In the genomic region with DNA sequence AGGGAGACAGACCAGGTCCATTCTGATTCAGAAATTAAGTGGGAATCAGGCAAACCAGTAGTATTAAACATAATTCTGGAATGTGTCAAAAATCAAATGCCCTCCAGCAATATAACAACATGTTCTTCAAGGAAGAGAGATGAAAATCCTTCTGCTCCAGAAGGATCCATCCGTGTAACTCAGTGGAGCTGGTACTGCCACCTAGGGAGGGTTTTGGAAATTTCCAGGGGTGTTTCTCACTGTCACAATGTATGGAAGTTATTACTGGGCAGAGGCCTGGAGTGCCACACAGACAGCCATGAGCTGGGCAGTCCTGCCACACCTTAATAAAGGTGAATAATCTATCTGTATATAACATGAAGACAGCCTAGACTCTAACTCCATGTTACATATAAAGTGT, we compare ENCODE assay signal across 1 cellular context.
TF ChIP-seq lines count a peak whose summit lies in the region.

No MANE protein-coding gene starts in this region.

TF ChIP-seq in GM23338, 12 proteins besides CTCF, POLR2A, EP300 and RAD21 (continued from another document):
- TF ChIP-seq, protein P1, sequence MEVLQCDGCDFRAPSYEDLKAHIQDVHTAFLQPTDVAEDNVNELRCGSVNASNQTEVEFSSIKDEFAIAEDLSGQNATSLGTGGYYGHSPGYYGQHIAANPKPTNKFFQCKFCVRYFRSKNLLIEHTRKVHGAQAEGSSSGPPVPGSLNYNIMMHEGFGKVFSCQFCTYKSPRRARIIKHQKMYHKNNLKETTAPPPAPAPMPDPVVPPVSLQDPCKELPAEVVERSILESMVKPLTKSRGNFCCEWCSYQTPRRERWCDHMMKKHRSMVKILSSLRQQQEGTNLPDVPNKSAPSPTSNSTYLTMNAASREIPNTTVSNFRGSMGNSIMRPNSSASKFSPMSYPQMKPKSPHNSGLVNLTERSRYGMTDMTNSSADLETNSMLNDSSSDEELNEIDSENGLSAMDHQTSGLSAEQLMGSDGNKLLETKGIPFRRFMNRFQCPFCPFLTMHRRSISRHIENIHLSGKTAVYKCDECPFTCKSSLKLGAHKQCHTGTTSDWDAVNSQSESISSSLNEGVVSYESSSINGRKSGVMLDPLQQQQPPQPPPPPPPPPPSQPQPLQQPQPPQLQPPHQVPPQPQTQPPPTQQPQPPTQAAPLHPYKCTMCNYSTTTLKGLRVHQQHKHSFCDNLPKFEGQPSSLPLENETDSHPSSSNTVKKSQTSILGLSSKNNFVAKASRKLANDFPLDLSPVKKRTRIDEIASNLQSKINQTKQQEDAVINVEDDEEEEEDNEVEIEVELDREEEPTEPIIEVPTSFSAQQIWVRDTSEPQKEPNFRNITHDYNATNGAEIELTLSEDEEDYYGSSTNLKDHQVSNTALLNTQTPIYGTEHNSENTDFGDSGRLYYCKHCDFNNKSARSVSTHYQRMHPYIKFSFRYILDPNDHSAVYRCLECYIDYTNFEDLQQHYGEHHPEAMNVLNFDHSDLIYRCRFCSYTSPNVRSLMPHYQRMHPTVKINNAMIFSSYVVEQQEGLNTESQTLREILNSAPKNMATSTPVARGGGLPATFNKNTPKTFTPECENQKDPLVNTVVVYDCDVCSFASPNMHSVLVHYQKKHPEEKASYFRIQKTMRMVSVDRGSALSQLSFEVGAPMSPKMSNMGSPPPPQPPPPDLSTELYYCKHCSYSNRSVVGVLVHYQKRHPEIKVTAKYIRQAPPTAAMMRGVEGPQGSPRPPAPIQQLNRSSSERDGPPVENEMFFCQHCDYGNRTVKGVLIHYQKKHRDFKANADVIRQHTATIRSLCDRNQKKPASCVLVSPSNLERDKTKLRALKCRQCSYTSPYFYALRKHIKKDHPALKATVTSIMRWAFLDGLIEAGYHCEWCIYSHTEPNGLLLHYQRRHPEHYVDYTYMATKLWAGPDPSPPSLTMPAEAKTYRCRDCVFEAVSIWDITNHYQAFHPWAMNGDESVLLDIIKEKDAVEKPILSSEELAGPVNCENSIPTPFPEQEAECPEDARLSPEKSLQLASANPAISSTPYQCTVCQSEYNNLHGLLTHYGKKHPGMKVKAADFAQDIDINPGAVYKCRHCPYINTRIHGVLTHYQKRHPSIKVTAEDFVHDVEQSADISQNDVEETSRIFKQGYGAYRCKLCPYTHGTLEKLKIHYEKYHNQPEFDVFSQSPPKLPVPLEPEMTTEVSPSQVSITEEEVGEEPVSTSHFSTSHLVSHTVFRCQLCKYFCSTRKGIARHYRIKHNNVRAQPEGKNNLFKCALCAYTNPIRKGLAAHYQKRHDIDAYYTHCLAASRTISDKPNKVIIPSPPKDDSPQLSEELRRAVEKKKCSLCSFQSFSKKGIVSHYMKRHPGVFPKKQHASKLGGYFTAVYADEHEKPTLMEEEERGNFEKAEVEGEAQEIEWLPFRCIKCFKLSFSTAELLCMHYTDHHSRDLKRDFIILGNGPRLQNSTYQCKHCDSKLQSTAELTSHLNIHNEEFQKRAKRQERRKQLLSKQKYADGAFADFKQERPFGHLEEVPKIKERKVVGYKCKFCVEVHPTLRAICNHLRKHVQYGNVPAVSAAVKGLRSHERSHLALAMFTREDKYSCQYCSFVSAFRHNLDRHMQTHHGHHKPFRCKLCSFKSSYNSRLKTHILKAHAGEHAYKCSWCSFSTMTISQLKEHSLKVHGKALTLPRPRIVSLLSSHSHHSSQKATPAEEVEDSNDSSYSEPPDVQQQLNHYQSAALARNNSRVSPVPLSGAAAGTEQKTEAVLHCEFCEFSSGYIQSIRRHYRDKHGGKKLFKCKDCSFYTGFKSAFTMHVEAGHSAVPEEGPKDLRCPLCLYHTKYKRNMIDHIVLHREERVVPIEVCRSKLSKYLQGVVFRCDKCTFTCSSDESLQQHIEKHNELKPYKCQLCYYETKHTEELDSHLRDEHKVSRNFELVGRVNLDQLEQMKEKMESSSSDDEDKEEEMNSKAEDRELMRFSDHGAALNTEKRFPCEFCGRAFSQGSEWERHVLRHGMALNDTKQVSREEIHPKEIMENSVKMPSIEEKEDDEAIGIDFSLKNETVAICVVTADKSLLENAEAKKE (CRISPR knock-in tag; IDR thresholded peaks at IDR 0.05), result no peak
- TF ChIP-seq, protein P2, sequence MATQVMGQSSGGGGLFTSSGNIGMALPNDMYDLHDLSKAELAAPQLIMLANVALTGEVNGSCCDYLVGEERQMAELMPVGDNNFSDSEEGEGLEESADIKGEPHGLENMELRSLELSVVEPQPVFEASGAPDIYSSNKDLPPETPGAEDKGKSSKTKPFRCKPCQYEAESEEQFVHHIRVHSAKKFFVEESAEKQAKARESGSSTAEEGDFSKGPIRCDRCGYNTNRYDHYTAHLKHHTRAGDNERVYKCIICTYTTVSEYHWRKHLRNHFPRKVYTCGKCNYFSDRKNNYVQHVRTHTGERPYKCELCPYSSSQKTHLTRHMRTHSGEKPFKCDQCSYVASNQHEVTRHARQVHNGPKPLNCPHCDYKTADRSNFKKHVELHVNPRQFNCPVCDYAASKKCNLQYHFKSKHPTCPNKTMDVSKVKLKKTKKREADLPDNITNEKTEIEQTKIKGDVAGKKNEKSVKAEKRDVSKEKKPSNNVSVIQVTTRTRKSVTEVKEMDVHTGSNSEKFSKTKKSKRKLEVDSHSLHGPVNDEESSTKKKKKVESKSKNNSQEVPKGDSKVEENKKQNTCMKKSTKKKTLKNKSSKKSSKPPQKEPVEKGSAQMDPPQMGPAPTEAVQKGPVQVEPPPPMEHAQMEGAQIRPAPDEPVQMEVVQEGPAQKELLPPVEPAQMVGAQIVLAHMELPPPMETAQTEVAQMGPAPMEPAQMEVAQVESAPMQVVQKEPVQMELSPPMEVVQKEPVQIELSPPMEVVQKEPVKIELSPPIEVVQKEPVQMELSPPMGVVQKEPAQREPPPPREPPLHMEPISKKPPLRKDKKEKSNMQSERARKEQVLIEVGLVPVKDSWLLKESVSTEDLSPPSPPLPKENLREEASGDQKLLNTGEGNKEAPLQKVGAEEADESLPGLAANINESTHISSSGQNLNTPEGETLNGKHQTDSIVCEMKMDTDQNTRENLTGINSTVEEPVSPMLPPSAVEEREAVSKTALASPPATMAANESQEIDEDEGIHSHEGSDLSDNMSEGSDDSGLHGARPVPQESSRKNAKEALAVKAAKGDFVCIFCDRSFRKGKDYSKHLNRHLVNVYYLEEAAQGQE (IDR thresholded peaks at IDR 0.05; ENCODE audit: unreplicated experiment), result no peak
- TF ChIP-seq STAT1 (IDR thresholded peaks at IDR 0.05; ENCODE audit: unreplicated experiment) (no peak), ZNF114 (CRISPR knock-in tag; IDR thresholded peaks at IDR 0.05) (no peak), NANOG (IDR thresholded peaks at IDR 0.05; ENCODE audit: borderline replicate concordance) (no peak), ZNF331 (CRISPR knock-in tag; IDR thresholded peaks at IDR 0.05; ENCODE audit: low read depth) (no peak), JUNB (IDR thresholded peaks at IDR 0.05; ENCODE audit: unreplicated experiment) (no peak), POLR2AphosphoS5 (IDR thresholded peaks at IDR 0.05; ENCODE audit: low read depth) (no peak), EZH2phosphoT487 (IDR thresholded peaks at IDR 0.05; ENCODE audit: unreplicated experiment) (no peak), EZH2 (IDR thresholded peaks at IDR 0.05; ENCODE audit: low read depth, unreplicated experiment) (no peak)
- TF ChIP-seq, protein P3, sequence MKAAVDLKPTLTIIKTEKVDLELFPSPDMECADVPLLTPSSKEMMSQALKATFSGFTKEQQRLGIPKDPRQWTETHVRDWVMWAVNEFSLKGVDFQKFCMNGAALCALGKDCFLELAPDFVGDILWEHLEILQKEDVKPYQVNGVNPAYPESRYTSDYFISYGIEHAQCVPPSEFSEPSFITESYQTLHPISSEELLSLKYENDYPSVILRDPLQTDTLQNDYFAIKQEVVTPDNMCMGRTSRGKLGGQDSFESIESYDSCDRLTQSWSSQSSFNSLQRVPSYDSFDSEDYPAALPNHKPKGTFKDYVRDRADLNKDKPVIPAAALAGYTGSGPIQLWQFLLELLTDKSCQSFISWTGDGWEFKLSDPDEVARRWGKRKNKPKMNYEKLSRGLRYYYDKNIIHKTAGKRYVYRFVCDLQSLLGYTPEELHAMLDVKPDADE (IDR thresholded peaks at IDR 0.05), result no peak
TF ChIP-seq in GM23338: peak in this region for 0.
